ENCODE assay signal across 35 cellular contexts in genomic region chr14:88864198-88864597, GRCh38.
"Had no signal": no experiment of that assay in that cellular context is flagged by ENCODE, and none has a peak within 500 bp of the region (broad histone marks: within the 10 kb centered on the region; RNA-seq: fewer than 3 reads in every experiment).

No MANE protein-coding gene starts in this region.

- H3K36me3 ChIP-seq: Peyer's patch had no signal

- H3K27me3 ChIP-seq: ascending aorta, body of pancreas, Peyer's patch had no signal

- H3K27ac Mint-ChIP-seq: activated CD4-positive, alpha-beta T cell treated with anti-CD3 and anti-CD28 coated beads, Interleukin-2, amount 10 ng/mL, durations not matched to agents 24 days and 14 days; activated CD8-positive, alpha-beta T cell treated with anti-CD3 and anti-CD28 coated beads for 36 hours; activated naive CD4-positive, alpha-beta T cell treated with anti-CD3 and anti-CD28 coated beads, Interleukin-2, amount 50 U/mL, for 24 hours; activated naive CD8-positive, alpha-beta T cell treated with anti-CD3 and anti-CD28 coated beads, Interleukin-2, amount 10 ng/mL, durations not matched to agents 7 days and 5 days; activated T-cell treated with anti-CD3 and anti-CD28 coated beads, Interleukin-2, amount 50 U/mL, for 72 hours; activated T-helper 17 cell treated with anti-CD3 and anti-CD28 coated beads, Interleukin-2, amount 50 U/mL, for 72 hours had no signal

- H3K4me3 ChIP-seq: ascending aorta, body of pancreas, Peyer's patch had no signal

- H3K9me3 ChIP-seq: ascending aorta, body of pancreas, Peyer's patch had no signal

- H3K27me3 Mint-ChIP-seq: activated CD4-positive, alpha-beta T cell treated with anti-CD3 and anti-CD28 coated beads, Interleukin-2, amount 10 ng/mL, durations not matched to agents 24 days and 14 days; activated CD8-positive, alpha-beta T cell treated with anti-CD3 and anti-CD28 coated beads for 36 hours; activated naive CD4-positive, alpha-beta T cell treated with anti-CD3 and anti-CD28 coated beads, Interleukin-2, amount 50 U/mL, for 24 hours; activated naive CD8-positive, alpha-beta T cell treated with anti-CD3 and anti-CD28 coated beads, Interleukin-2, amount 10 ng/mL, durations not matched to agents 7 days and 5 days; activated T-helper 17 cell treated with anti-CD3 and anti-CD28 coated beads, Interleukin-2, amount 50 U/mL, for 72 hours had no signal

- H3K4me3 Mint-ChIP-seq: activated CD4-positive, alpha-beta T cell treated with anti-CD3 and anti-CD28 coated beads, Interleukin-2, amount 10 ng/mL, durations not matched to agents 24 days and 14 days; activated CD8-positive, alpha-beta T cell treated with anti-CD3 and anti-CD28 coated beads for 36 hours; activated naive CD4-positive, alpha-beta T cell treated with anti-CD3 and anti-CD28 coated beads, Interleukin-2, amount 50 U/mL, for 24 hours; activated naive CD8-positive, alpha-beta T cell treated with anti-CD3 and anti-CD28 coated beads, Interleukin-2, amount 10 ng/mL, durations not matched to agents 7 days and 5 days; activated T-cell treated with anti-CD3 and anti-CD28 coated beads, Interleukin-2, amount 50 U/mL, for 72 hours; activated T-helper 17 cell treated with anti-CD3 and anti-CD28 coated beads, Interleukin-2, amount 50 U/mL, for 72 hours had no signal

- H3K9me3 Mint-ChIP-seq: activated CD4-positive, alpha-beta T cell treated with anti-CD3 and anti-CD28 coated beads, Interleukin-2, amount 10 ng/mL, durations not matched to agents 24 days and 14 days; activated naive CD4-positive, alpha-beta T cell treated with anti-CD3 and anti-CD28 coated beads, Interleukin-2, amount 50 U/mL, for 24 hours; activated T-helper 17 cell treated with anti-CD3 and anti-CD28 coated beads, Interleukin-2, amount 50 U/mL, for 72 hours had no signal

- H3K4me1 Mint-ChIP-seq: activated CD4-positive, alpha-beta T cell treated with anti-CD3 and anti-CD28 coated beads, Interleukin-2, amount 10 ng/mL, durations not matched to agents 24 days and 14 days; activated naive CD4-positive, alpha-beta T cell treated with anti-CD3 and anti-CD28 coated beads, Interleukin-2, amount 50 U/mL, for 24 hours; activated naive CD8-positive, alpha-beta T cell treated with anti-CD3 and anti-CD28 coated beads, Interleukin-2, amount 10 ng/mL, durations not matched to agents 7 days and 5 days; activated T-helper 17 cell treated with anti-CD3 and anti-CD28 coated beads, Interleukin-2, amount 50 U/mL, for 72 hours had no signal

- H3K27ac ChIP-seq: ascending aorta, body of pancreas, Peyer's patch, WERI-Rb-1 had no signal

- H3K4me1 ChIP-seq: ascending aorta, body of pancreas, Peyer's patch had no signal

- DNase-seq: activated CD4-positive, alpha-beta T cell treated with anti-CD3 and anti-CD28 coated beads for 1 hour; activated CD4-positive, alpha-beta T cell treated with anti-CD3 and anti-CD28 coated beads, Interleukin-2, amount 10 ng/mL, durations not matched to agents 24 days and 14 days; activated CD4-positive, alpha-beta T cell treated with anti-CD3 and anti-CD28 coated beads, Interleukin-2, amount 50 U/mL, for 4 hours; activated CD4-positive, CD25-positive, alpha-beta regulatory T cell; activated CD8-positive, alpha-beta T cell treated with anti-CD3 and anti-CD28 coated beads for 36 hours; activated effector memory CD4-positive, alpha-beta T cell treated with anti-CD3 and anti-CD28 coated beads, Interleukin-2, amount 50 U/mL, for 16 hours; activated naive CD4-positive, alpha-beta T cell treated with Interleukin-2 at 50 U/mL for 16 hours; activated naive CD8-positive, alpha-beta T cell treated with anti-CD3 and anti-CD28 coated beads, Interleukin-2, amount 10 ng/mL, durations not matched to agents 7 days and 5 days; activated T-cell treated with anti-CD3 and anti-CD28 coated beads, Interleukin-2, amount 50 U/mL, for 1 hour; activated T-cell treated with anti-CD3 and anti-CD28 coated beads, Interleukin-2, amount 50 U/mL, for 72 hours; amygdala; body of pancreas; central memory CD4-positive, alpha-beta T cell; Karpas-422; KBM-7; NCI-H1105 treated with DMSO at 0.1 percent for 48 hours; NCI-H1436; NCI-H1694; NCI-H1930; NCI-H2081 treated with DMSO at 0.1 percent for 48 hours; NCI-H345; NCI-H524 treated with DMSO at 0.1 percent for 48 hours; NK-92 treated with Interleukin-12 subunit alpha and Interleukin-12 subunit beta, amount 100 ng/mL, for 24 hours; PC-3; Peyer's patch; RPMI8226; SIG-M5; SW 1271; T-helper 1 cell; T-helper 2 cell; T-helper 9 cell; WERI-Rb-1 had no signal
